In the genomic region with DNA sequence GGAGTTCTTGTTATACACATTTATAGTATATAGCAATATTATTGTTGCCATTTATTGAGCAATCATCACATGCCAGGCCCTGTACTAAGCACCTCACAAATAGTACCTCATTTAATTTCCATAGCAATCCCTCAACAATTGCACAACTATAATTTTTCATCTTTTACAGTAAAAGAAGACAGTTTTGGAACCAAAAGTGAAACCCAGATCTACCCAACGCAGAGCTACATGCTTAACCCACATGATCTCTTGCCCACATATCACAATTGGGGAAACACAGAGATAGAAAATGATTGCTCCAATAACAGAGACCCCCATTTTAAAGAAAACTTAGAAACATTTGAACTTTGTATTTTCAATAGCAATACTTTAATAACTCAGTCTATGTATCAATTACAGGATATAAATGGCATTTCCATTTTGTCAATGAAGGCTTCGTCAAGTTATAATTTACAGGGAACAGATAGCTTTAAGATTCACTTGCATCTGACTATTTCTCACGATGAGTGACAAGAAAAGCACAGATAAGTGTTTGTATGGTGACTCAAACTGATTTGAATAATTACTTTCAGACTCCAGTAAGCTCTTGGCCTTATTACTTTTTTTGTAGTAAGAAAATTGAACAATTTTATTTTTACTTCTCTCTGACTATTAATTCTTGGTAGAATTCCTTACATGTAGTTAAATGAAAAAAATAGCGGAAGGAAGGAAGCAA, we compare ENCODE assay signal across 10 cellular contexts. TPM values are rescaled to one million over a fixed set of nuclear protein-coding genes. Genes with fewer than 3 reads are reported as not detected.
A peak's percentile ranks its signal among the peaks of the same experiment; 100 is the strongest.
DNase-seq lines count a peak whose midpoint lies in the region; ATAC-seq and TF ChIP-seq lines count a peak whose summit lies in the region.
"Had no signal": no experiment of that assay in that cellular context is flagged by ENCODE, and none has a peak within 500 bp of the region (broad histone marks: within the 10 kb centered on the region; RNA-seq: fewer than 3 reads in every experiment).

No MANE protein-coding gene starts in this region.

- H2AFZ ChIP-seq in SK-N-SH (ENCODE audit: low read depth) = peak overlapping the region; percentile 78

- no peaks in the 10 kb centered on the region for H3K36me3 ChIP-seq in SK-N-SH (replicated peaks in 1 of 2; ENCODE audit: control insufficient read depth in 1 of 2, insufficient read depth in 2 of 2, low read length in 1 of 2)

- no peak overlapping the region for H3K27ac Mint-ChIP-seq in endothelial cell (ENCODE audit: unreplicated experiment)

- intact Hi-C loops in dorsolateral prefrontal cortex (cut with DNase I) = no loop called here

- H3K9me3 Mint-ChIP-seq in endothelial cell (ENCODE audit: unreplicated experiment) = no peaks in the 10 kb centered on the region

- H3K79me2 ChIP-seq in SK-N-SH (ENCODE audit: insufficient read depth) = no peaks in the 10 kb centered on the region

- CTCF ChIA-PET in SK-N-SH (lab: Yijun Ruan, JAX) = no interaction called here

- no peaks in the 10 kb centered on the region for H3K36me3 Mint-ChIP-seq in endothelial cell (ENCODE audit: low read depth, unreplicated experiment)

- 0 out of 2 replicates have a peak, but pooled peaks cover 3% of the 10 kb centered on the region for H3K9me2 ChIP-seq in SK-N-SH

- no peak overlapping the region for H3K4me3 Mint-ChIP-seq in endothelial cell (ENCODE audit: unreplicated experiment)

- no peaks in the 10 kb centered on the region for H4K20me1 ChIP-seq in SK-N-SH (ENCODE audit: insufficient read depth)

- H3K4me1 ChIP-seq in SK-N-SH (ENCODE audit: control insufficient read depth in 1 of 2, insufficient read depth in 2 of 2, low read depth in 1 of 2, low read length in 1 of 2) = no peaks in the 10 kb centered on the region

- DNase-seq in SK-N-SH = no peak
- DNase-seq in RPMI8226 = peak; percentile 26
- DNase-seq in dorsolateral prefrontal cortex = no peak
- no peak for DNase-seq in NCI-H446 (lab: John Stamatoyannopoulos, UW)
- DNase-seq in endothelial cell (ENCODE audit: low spot score) = no peak
- DNase-seq: NCI-H1105 had no signal

- H3K9me3 ChIP-seq in SK-N-SH = no peaks in the 10 kb centered on the region

- no peak for TF ChIP-seq CTCF in SK-N-SH (IDR thresholded peaks at IDR 0.05)
- no peak for TF ChIP-seq CTCF in dorsolateral prefrontal cortex (IDR thresholded peaks at IDR 0.05 in 54 of 56, conservative IDR thresholded peaks at IDR 0.05 in 2 of 56; ENCODE audit: low read depth in 1 of 56, partially characterized antibody in 56 of 56)
- no peak for TF ChIP-seq CTCF in endothelial cell (IDR thresholded peaks at IDR 0.05; ENCODE audit: unreplicated experiment)

- no peak overlapping the region for H3K9ac ChIP-seq in SK-N-SH

- H3K27me3 ChIP-seq in SK-N-SH (ENCODE audit: insufficient read depth) (no peaks in the 10 kb centered on the region), dorsolateral prefrontal cortex (no peaks in the 10 kb centered on the region)

- no peaks in the 10 kb centered on the region for H3K27me3 Mint-ChIP-seq in endothelial cell (ENCODE audit: unreplicated experiment)

- H3K27ac ChIP-seq in SK-N-SH (ENCODE audit: low read depth in 2 of 2, low read length in 1 of 2) (peak overlapping the region; percentile 48 to 55; a peak in 2 of 4 replicates), skin epidermis (peak overlapping the region in 11 of 21 experiments; percentile 0 to 64 (median 46)), dorsolateral prefrontal cortex (peak overlapping the region in 2 of 59 donors; percentile 9 to 39)
- H3K27ac ChIP-seq: 22Rv1 had no signal

- peak overlapping the region; percentile 31; the same call in 1 of the 2 replicates for H3K4me2 ChIP-seq in SK-N-SH

- TF ChIP-seq RAD21 in SK-N-SH (IDR thresholded peaks at IDR 0.05; ENCODE audit: low read length) = no peak

- no peak for TF ChIP-seq EP300 in SK-N-SH (IDR thresholded peaks at IDR 0.05; ENCODE audit: borderline replicate concordance in 1 of 2, low read depth in 1 of 2, low read length in 1 of 2)

- ATAC-seq in SK-N-SH treated with all-trans-retinoic acid at 6 μM for 48 hours (no peak), HG02884 (IDR thresholded peaks at IDR 0.05; ENCODE audit: unreplicated experiment) (peak; percentile 87)

- 54% methylated on average over 4 of the region's 4 CpGs for WGBS in SK-N-SH (ENCODE audit: low lambda C conversion rate)

- H3K4me3 ChIP-seq in SK-N-SH (ENCODE audit: low read depth in 2 of 2, low read length in 1 of 2) = no peak overlapping the region
- H3K4me3 ChIP-seq in skin epidermis = no peak overlapping the region
- peak overlapping the region in 14 of 59 donors; percentile 0 to 38 (median 16) for H3K4me3 ChIP-seq in dorsolateral prefrontal cortex

- peaks cover 10% of the 10 kb centered on the region for H3F3A ChIP-seq in SK-N-SH (replicated peaks; ENCODE audit: insufficient read depth)

- POLR2A ChIA-PET in SK-N-SH (lab: Yijun Ruan, JAX) = no interaction called here

- peaks cover 4% of the 10 kb centered on the region for H3K4me1 Mint-ChIP-seq in endothelial cell (ENCODE audit: unreplicated experiment)

TF ChIP-seq in SK-N-SH, 30 proteins besides CTCF, POLR2A, EP300 and RAD21:
- TF ChIP-seq RFX5 (IDR thresholded peaks at IDR 0.05; ENCODE audit: low read length) (no peak), RCOR1 (IDR thresholded peaks at IDR 0.05; ENCODE audit: low read length) (no peak), NFIC (IDR thresholded peaks at IDR 0.05; ENCODE audit: borderline replicate concordance) (no peak), NRF1 (IDR thresholded peaks at IDR 0.05; ENCODE audit: low read depth, low read length) (no peak), FOXJ3 (CRISPR knock-in tag; IDR thresholded peaks at IDR 0.05) (no peak), TCF12 (IDR thresholded peaks at IDR 0.05) (no peak), CHD2 (IDR thresholded peaks at IDR 0.05; ENCODE audit: low read length, partially characterized antibody) (no peak), GABPA (IDR thresholded peaks at IDR 0.05; ENCODE audit: low read depth) (no peak), SMC3 (IDR thresholded peaks at IDR 0.05; ENCODE audit: low read depth, low read length) (no peak), GATA2 (CRISPR knock-in tag; IDR thresholded peaks at IDR 0.05) (no peak)
- TF ChIP-seq, protein P1, sequence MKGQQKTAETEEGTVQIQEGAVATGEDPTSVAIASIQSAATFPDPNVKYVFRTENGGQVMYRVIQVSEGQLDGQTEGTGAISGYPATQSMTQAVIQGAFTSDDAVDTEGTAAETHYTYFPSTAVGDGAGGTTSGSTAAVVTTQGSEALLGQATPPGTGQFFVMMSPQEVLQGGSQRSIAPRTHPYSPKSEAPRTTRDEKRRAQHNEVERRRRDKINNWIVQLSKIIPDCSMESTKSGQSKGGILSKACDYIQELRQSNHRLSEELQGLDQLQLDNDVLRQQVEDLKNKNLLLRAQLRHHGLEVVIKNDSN (IDR thresholded peaks at IDR 0.05; ENCODE audit: borderline replicate concordance, low read depth) = no peak

TF ChIP-seq in SK-N-SH treated with all-trans-retinoic acid at 6 μM for 48 hours, 23 proteins besides CTCF, POLR2A, EP300 and RAD21 (continues in another document):
- no peak for TF ChIP-seq ZNF565 (CRISPR knock-in tag; conservative IDR thresholded peaks at IDR 0.05; ENCODE audit: low read depth)
- TF ChIP-seq, protein P2, sequence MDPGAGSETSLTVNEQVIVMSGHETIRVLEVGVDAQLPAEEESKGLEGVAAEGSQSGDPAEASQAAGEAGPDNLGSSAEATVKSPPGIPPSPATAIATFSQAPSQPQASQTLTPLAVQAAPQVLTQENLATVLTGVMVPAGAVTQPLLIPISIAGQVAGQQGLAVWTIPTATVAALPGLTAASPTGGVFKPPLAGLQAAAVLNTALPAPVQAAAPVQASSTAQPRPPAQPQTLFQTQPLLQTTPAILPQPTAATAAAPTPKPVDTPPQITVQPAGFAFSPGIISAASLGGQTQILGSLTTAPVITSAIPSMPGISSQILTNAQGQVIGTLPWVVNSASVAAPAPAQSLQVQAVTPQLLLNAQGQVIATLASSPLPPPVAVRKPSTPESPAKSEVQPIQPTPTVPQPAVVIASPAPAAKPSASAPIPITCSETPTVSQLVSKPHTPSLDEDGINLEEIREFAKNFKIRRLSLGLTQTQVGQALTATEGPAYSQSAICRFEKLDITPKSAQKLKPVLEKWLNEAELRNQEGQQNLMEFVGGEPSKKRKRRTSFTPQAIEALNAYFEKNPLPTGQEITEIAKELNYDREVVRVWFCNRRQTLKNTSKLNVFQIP (CRISPR knock-in tag; IDR thresholded peaks at IDR 0.05; ENCODE audit: borderline replicate concordance, low read depth) = no peak
- no peak for TF ChIP-seq PPARA (CRISPR knock-in tag; IDR thresholded peaks at IDR 0.05; ENCODE audit: borderline replicate concordance)
- TF ChIP-seq, protein P3, sequence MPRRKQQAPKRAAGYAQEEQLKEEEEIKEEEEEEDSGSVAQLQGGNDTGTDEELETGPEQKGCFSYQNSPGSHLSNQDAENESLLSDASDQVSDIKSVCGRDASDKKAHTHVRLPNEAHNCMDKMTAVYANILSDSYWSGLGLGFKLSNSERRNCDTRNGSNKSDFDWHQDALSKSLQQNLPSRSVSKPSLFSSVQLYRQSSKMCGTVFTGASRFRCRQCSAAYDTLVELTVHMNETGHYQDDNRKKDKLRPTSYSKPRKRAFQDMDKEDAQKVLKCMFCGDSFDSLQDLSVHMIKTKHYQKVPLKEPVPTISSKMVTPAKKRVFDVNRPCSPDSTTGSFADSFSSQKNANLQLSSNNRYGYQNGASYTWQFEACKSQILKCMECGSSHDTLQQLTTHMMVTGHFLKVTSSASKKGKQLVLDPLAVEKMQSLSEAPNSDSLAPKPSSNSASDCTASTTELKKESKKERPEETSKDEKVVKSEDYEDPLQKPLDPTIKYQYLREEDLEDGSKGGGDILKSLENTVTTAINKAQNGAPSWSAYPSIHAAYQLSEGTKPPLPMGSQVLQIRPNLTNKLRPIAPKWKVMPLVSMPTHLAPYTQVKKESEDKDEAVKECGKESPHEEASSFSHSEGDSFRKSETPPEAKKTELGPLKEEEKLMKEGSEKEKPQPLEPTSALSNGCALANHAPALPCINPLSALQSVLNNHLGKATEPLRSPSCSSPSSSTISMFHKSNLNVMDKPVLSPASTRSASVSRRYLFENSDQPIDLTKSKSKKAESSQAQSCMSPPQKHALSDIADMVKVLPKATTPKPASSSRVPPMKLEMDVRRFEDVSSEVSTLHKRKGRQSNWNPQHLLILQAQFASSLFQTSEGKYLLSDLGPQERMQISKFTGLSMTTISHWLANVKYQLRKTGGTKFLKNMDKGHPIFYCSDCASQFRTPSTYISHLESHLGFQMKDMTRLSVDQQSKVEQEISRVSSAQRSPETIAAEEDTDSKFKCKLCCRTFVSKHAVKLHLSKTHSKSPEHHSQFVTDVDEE (CRISPR knock-in tag; IDR thresholded peaks at IDR 0.05) = no peak
- TF ChIP-seq GLIS3 (CRISPR knock-in tag; IDR thresholded peaks at IDR 0.05) = no peak

RNA-seq across cellular contexts. Expression of a gene that starts 38.7 kb away (rescaled TPM):
- 21.9 and 23.6 TPM in 2 replicates for polyA plus RNA-seq in SK-N-SH (2012; rRNA removed)
- polyA plus RNA-seq in SK-N-SH (2012; cell fraction: cytosol; rRNA removed) = 28.2 and 33.5 TPM in 2 replicates
- 15.1 and 22.2 TPM in 2 replicates for polyA plus RNA-seq in SK-N-SH (2012; cell fraction: nucleus; rRNA removed)
- total RNA-seq in dorsolateral prefrontal cortex (10 to 100 TPM; 25.4 to 59.5 (median 35.4) TPM), endothelial cell (ENCODE audit: unreplicated experiment) (63.5 TPM)

RNA-seq across cellular contexts. Expression of a gene that starts 39.9 kb away (rescaled TPM):
- 0.03 and 0.23 TPM in 2 replicates for polyA plus RNA-seq in SK-N-SH (2012; rRNA removed)
- polyA plus RNA-seq in SK-N-SH (2012; cell fraction: cytosol; rRNA removed) = 0.07 and 0.21 TPM in 2 replicates
- 0.21 and 0.42 TPM in 2 replicates for polyA plus RNA-seq in SK-N-SH (2012; cell fraction: nucleus; rRNA removed)
- total RNA-seq in dorsolateral prefrontal cortex = 1 to 10 TPM in 17 of 120 experiments, under 1 TPM in 58, not detected in 45; 0.19 to 2.7 (median 0.69) TPM
- total RNA-seq in endothelial cell (ENCODE audit: unreplicated experiment) = not detected
